28 cellular contexts compared by ENCODE assay signal in genomic region chr1:57327331-57327730, GRCh38.
"Had no signal": no experiment of that assay in that cellular context is flagged by ENCODE, and none has a peak within 500 bp of the region (broad histone marks: within the 10 kb centered on the region; RNA-seq: fewer than 3 reads in every experiment).

No MANE protein-coding gene starts in this region.

- H3K4me3 Mint-ChIP-seq: activated CD4-positive, alpha-beta memory T cell treated with anti-CD3 and anti-CD28 coated beads for 36 hours; activated naive CD4-positive, alpha-beta T cell treated with anti-CD3 and anti-CD28 coated beads for 36 hours; activated T-cell treated with anti-CD3 and anti-CD28 coated beads, Interleukin-2, amount 50 U/mL, for 4 hours; activated T-helper 1 cell treated with anti-CD3 and anti-CD28 coated beads, Interleukin-12 subunit alpha, Interleukin-12 subunit beta, Interleukin-2, Interleukin-4 antibody, amounts not matched to agents 30 ng/mL and 10 ng/mL and 1 ng/mL, durations not matched to agents 14 hours and 24 hours and 36 hours; WTC11 had no signal

- ATAC-seq: activated CD4-positive, CD25-positive, alpha-beta regulatory T cell treated with anti-CD3 and anti-CD28 coated beads, Interleukin-2, amount 50 U/mL, for 24 hours; activated naive CD4-positive, alpha-beta T cell treated with anti-CD3 and anti-CD28 coated beads, Interleukin-2, amount 50 U/mL, for 72 hours; activated T-cell treated with anti-CD3 and anti-CD28 coated beads, Interleukin-2, amount 50 U/mL, for 4 hours; body of pancreas; Panc1; WTC11 had no signal

- H3K36me3 Mint-ChIP-seq: activated CD4-positive, alpha-beta memory T cell treated with anti-CD3 and anti-CD28 coated beads for 36 hours; WTC11 had no signal

- H3K27ac Mint-ChIP-seq: activated CD4-positive, alpha-beta memory T cell treated with anti-CD3 and anti-CD28 coated beads for 36 hours; activated naive CD4-positive, alpha-beta T cell treated with anti-CD3 and anti-CD28 coated beads for 36 hours; activated naive CD4-positive, alpha-beta T cell treated with anti-CD3 and anti-CD28 coated beads, Interleukin-2, amount 50 U/mL, for 72 hours; activated T-helper 1 cell treated with anti-CD3 and anti-CD28 coated beads, Interleukin-12 subunit alpha, Interleukin-12 subunit beta, Interleukin-2, Interleukin-4 antibody, amounts not matched to agents 30 ng/mL and 10 ng/mL and 1 ng/mL, durations not matched to agents 14 hours and 24 hours and 36 hours; WTC11 had no signal

- H3K9me3 Mint-ChIP-seq: activated T-cell treated with anti-CD3 and anti-CD28 coated beads, Interleukin-2, amount 50 U/mL, for 4 hours; activated T-helper 1 cell treated with anti-CD3 and anti-CD28 coated beads, Interleukin-12 subunit alpha, Interleukin-12 subunit beta, Interleukin-2, Interleukin-4 antibody, amounts not matched to agents 30 ng/mL and 10 ng/mL and 1 ng/mL, durations not matched to agents 14 hours and 24 hours and 36 hours had no signal

- DNase-seq: activated CD4-positive, alpha-beta memory T cell treated with anti-CD3 and anti-CD28 coated beads for 36 hours; activated CD4-positive, alpha-beta T cell treated with anti-CD3 and anti-CD28 coated beads for 4 hours; activated CD4-positive, alpha-beta T cell treated with anti-CD3 and anti-CD28 coated beads, Interleukin-2, amount 50 U/mL, for 1 hour; activated CD8-positive, alpha-beta memory T cell treated with anti-CD3 and anti-CD28 coated beads, Interleukin-2, amount 50 U/mL, for 4 hours; activated gamma-delta T cell treated with Interleukin-2 at 50 U/mL for 16 hours; activated naive CD4-positive, alpha-beta T cell treated with anti-CD3 and anti-CD28 coated beads for 36 hours; activated T-cell treated with anti-CD3 and anti-CD28 coated beads for 4 hours; activated T-cell treated with anti-CD3 and anti-CD28 coated beads, Interleukin-2, amount 50 U/mL, for 4 hours; adrenal gland; body of pancreas; Kasumi-1; KG1; MG63; NCI-H1048; NCI-H1105 treated with DMSO at 0.1 percent for 48 hours; NCI-H1436; NCI-H187; NCI-H2029 treated with DMSO at 0.1 percent for 48 hours; NCI-H2107; NCI-H226; NCI-H524 treated with DMSO at 0.1 percent for 48 hours; SHP77; SJCRH30 had no signal
